ENCODE assay signal across 1 cellular context in the genomic region with DNA sequence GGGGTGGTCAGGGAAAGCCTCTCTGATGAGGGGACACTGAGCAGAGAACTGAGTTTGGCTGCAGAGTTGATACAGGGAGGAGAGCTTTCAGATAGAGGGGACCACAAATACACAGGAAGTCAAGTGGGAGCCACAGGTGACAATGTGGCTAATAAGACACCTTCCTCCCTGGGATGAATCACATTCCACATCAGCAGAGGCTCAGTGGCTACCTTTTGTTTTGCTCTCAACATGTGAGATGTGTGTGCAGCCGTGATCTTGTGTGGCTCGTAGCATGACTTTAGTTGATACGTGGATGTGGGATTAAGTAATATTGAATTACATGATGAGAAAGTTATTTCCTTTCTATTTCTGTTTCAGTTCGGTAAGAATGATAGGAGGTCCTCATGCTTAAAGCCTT.
TF ChIP-seq lines count a peak whose summit lies in the region.

No MANE protein-coding gene starts in this region.

TF ChIP-seq in H1, 55 proteins besides CTCF, POLR2A, EP300 and RAD21:
- TF ChIP-seq SUZ12 (IDR thresholded peaks at IDR 0.05; ENCODE audit: low read length) (no peak), BRCA1 (IDR thresholded peaks at IDR 0.05; ENCODE audit: low read depth, low read length) (no peak), BCL11A (IDR thresholded peaks at IDR 0.05; ENCODE audit: low read depth in 2 of 2, low read length in 2 of 2) (no peak), CREB1 (IDR thresholded peaks at IDR 0.05) (no peak), CEBPB (IDR thresholded peaks at IDR 0.05; ENCODE audit: low read depth, low read length) (no peak), CTBP2 (IDR thresholded peaks at IDR 0.05; ENCODE audit: borderline replicate concordance, insufficient read depth, insufficient read length, low read length) (no peak)
